28 cellular contexts compared by ENCODE assay signal in the genomic region with DNA sequence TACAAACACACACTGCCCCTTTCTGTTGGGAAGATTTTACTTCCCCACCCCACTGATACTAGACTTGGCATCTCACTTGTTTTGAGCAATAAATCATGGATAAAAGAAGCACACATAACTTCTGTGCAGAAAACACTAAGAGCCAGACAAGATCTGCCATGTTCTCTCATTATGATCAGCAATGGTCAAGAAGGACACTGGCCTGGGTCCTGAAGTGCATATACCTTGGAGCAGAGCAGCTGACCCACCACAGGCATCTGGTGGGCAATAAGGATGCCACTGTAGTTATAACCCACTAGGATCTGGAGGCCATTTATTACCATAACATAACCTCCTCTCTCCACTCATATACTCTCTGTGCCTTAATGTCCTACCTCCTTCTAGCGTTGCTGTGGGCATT.
"Had no signal": no experiment of that assay in that cellular context is flagged by ENCODE, and none has a peak within 500 bp of the region (broad histone marks: within the 10 kb centered on the region; RNA-seq: fewer than 3 reads in every experiment).

No MANE protein-coding gene starts in this region.

- H3K9me3 ChIP-seq: gastrocnemius medialis had no signal

- DNase-seq: activated CD4-positive, alpha-beta memory T cell treated with anti-CD3 and anti-CD28 coated beads for 36 hours; activated CD4-positive, alpha-beta T cell treated with anti-CD3 and anti-CD28 coated beads for 36 hours; activated CD4-positive, alpha-beta T cell treated with anti-CD3 and anti-CD28 coated beads, Interleukin-2, amount 10 ng/mL, durations not matched to agents 24 days and 14 days; activated CD4-positive, CD25-positive, alpha-beta regulatory T cell; activated CD4-positive, CD25-positive, alpha-beta regulatory T cell treated with anti-CD3 and anti-CD28 coated beads, Interleukin-2, amount 50 U/mL, for 72 hours; activated CD8-positive, alpha-beta memory T cell treated with anti-CD3 and anti-CD28 coated beads, Interleukin-2, amount 10 ng/mL, durations not matched to agents 7 days and 5 days; activated CD8-positive, alpha-beta memory T cell treated with anti-CD3 and anti-CD28 coated beads, Interleukin-2, amount 50 U/mL, for 4 hours; activated CD8-positive, alpha-beta T cell treated with anti-CD3 and anti-CD28 coated beads, Interleukin-2, amount 10 ng/mL, durations not matched to agents 7 days and 5 days; activated effector memory CD4-positive, alpha-beta T cell treated with anti-CD3 and anti-CD28 coated beads, Interleukin-2, amount 50 U/mL, for 16 hours; activated naive CD4-positive, alpha-beta T cell; activated naive CD4-positive, alpha-beta T cell treated with anti-CD3 and anti-CD28 coated beads, Interleukin-2, amount 10 ng/mL, durations not matched to agents 7 days and 5 days; activated naive CD8-positive, alpha-beta T cell treated with anti-CD3 and anti-CD28 coated beads, Interleukin-2, amount 10 ng/mL, durations not matched to agents 7 days and 5 days; activated T-cell treated with anti-CD3 and anti-CD28 coated beads, Interleukin-2, amount 50 U/mL, for 1 hour; activated T-cell treated with anti-CD3 and anti-CD28 coated beads, Interleukin-2, amount 50 U/mL, for 48 hours; amniotic stem cell; anterior cingulate cortex; brain microvascular endothelial cell; cortex of kidney; dermis blood vessel endothelial cell; effector CD4-positive, alpha-beta T cell; effector memory CD8-positive, alpha-beta T cell; foreskin keratinocyte; gastrocnemius medialis; glutamatergic neuron; heart left ventricle; T-helper 2 cell had no signal

- ATAC-seq: activated CD4-positive, alpha-beta T cell treated with anti-CD3 and anti-CD28 coated beads for 36 hours; activated CD8-positive, alpha-beta memory T cell treated with anti-CD3 and anti-CD28 coated beads, Interleukin-2, amount 10 ng/mL, durations not matched to agents 7 days and 5 days; activated CD8-positive, alpha-beta T cell treated with anti-CD3 and anti-CD28 coated beads, Interleukin-2, amount 10 ng/mL, durations not matched to agents 7 days and 5 days; activated naive CD4-positive, alpha-beta T cell treated with anti-CD3 and anti-CD28 coated beads, Interleukin-2, amount 50 U/mL, for 72 hours; effector memory CD8-positive, alpha-beta T cell; foreskin keratinocyte; gastrocnemius medialis; heart left ventricle had no signal

- H3K27me3 ChIP-seq: brain microvascular endothelial cell, foreskin keratinocyte, gastrocnemius medialis, heart left ventricle had no signal

- H3K36me3 ChIP-seq: brain microvascular endothelial cell, gastrocnemius medialis, heart left ventricle had no signal

- H3K4me3 ChIP-seq: gastrocnemius medialis, heart left ventricle had no signal

- H3K4me1 ChIP-seq: foreskin keratinocyte, gastrocnemius medialis had no signal

- H3K27ac ChIP-seq: brain microvascular endothelial cell, epithelial cell of prostate, foreskin keratinocyte, gastrocnemius medialis, heart left ventricle had no signal
